Comparison of ENCODE assay signal across 1 cellular context in genomic region chr7:4612939-4613841, GRCh38.
TF ChIP-seq lines count a peak whose summit lies in the region.

No MANE protein-coding gene starts in this region.

TF ChIP-seq in K562, 482 proteins besides CTCF, POLR2A, EP300 and RAD21 (continued from another document and continues in another):
- TF ChIP-seq MGA (IDR thresholded peaks at IDR 0.05) (peak; percentile 47), EHMT2 (IDR thresholded peaks at IDR 0.05) (no peak), ZNF592 (IDR thresholded peaks at IDR 0.05) (0 out of 2 replicates have a peak, but pooled peaks have one; percentile 48), TEAD4 (IDR thresholded peaks at IDR 0.05; ENCODE audit: low read length) (peak; percentile 42; the same call in 1 of the 2 replicates), TEAD4 (CRISPR knock-in tag; IDR thresholded peaks at IDR 0.05; ENCODE audit: borderline replicate concordance) (no peak), SMARCC2 (IDR thresholded peaks at IDR 0.05; ENCODE audit: low read depth) (peak; percentile 39; the same call in 1 of the 2 replicates), ZBTB40 (IDR thresholded peaks at IDR 0.05) (0 out of 2 replicates have a peak, but pooled peaks have one; percentile 36), ZBTB40 (CRISPR knock-in tag; IDR thresholded peaks at IDR 0.05) (no peak), TEAD2 (tag; IDR thresholded peaks at IDR 0.05) (peak; percentile 7; the same call in 1 of the 2 replicates), NFE2 (IDR thresholded peaks at IDR 0.05; ENCODE audit: low read depth) (peak; percentile 76), ZNF12 (CRISPR knock-in tag; IDR thresholded peaks at IDR 0.05) (no peak), GABPA (tag; conservative IDR thresholded peaks at IDR 0.05; ENCODE audit: low read depth) (peak; percentile 34; the same call in 1 of the 2 replicates), KDM4B (IDR thresholded peaks at IDR 0.05; ENCODE audit: borderline replicate concordance in 2 of 2, low read depth in 1 of 2) (no peak), NR2C2 (CRISPR knock-in tag; IDR thresholded peaks at IDR 0.05) (no peak), NR2C2 (tag; IDR thresholded peaks at IDR 0.05) (peak; percentile 46; the same call in 1 of the 2 replicates), ELF1 (tag; IDR thresholded peaks at IDR 0.05) (peak; percentile 61; the same call in 1 of the 2 replicates), BHLHE40 (IDR thresholded peaks at IDR 0.05; ENCODE audit: low read length) (peak; percentile 9; the same call in 1 of the 2 replicates), PBX2 (CRISPR knock-in tag; IDR thresholded peaks at IDR 0.05; ENCODE audit: low read depth) (peak; percentile 48; the same call in 1 of the 2 replicates), PBX2 (tag; conservative IDR thresholded peaks at IDR 0.05; ENCODE audit: low read depth) (peak; percentile 99)
